Comparison of ENCODE assay signal across 2 cellular contexts in genomic region chr6:158340252-158340651, GRCh38.
TF ChIP-seq lines count a peak whose summit lies in the region.

No MANE protein-coding gene starts in this region.

TF ChIP-seq in HepG2, 621 proteins besides CTCF, POLR2A, EP300 and RAD21:
- TF ChIP-seq FOXM1 (CRISPR knock-in tag; IDR thresholded peaks at IDR 0.05): no peak
- no peak for TF ChIP-seq ZBTB42 (CRISPR knock-in tag; IDR thresholded peaks at IDR 0.05)
- TF ChIP-seq ZNF512 (CRISPR knock-in tag; IDR thresholded peaks at IDR 0.05): no peak
- TF ChIP-seq, protein P1, sequence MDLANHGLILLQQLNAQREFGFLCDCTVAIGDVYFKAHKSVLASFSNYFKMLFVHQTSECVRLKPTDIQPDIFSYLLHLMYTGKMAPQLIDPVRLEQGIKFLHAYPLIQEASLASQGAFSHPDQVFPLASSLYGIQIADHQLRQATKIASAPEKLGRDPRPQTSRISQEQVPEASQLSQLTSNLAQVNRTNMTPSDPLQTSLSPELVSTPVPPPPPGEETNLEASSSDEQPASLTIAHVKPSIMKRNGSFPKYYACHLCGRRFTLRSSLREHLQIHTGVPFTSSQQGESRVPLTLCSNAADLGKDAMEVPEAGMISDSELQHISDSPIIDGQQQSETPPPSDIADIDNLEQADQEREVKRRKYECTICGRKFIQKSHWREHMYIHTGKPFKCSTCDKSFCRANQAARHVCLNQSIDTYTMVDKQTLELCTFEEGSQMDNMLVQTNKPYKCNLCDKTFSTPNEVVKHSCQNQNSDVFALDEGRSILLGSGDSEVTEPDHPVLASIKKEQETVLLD (CRISPR knock-in tag; IDR thresholded peaks at IDR 0.05; ENCODE audit: low read depth): no peak
- TF ChIP-seq PHF8 (CRISPR knock-in tag; IDR thresholded peaks at IDR 0.05): no peak
- no peak for TF ChIP-seq ARHGAP35 (CRISPR knock-in tag; IDR thresholded peaks at IDR 0.05; ENCODE audit: borderline replicate concordance)
- TF ChIP-seq RFX3 (CRISPR knock-in tag; IDR thresholded peaks at IDR 0.05): no peak
- no peak for TF ChIP-seq SP4 (CRISPR knock-in tag; IDR thresholded peaks at IDR 0.05)
- no peak for TF ChIP-seq SMAD3 (CRISPR knock-in tag; IDR thresholded peaks at IDR 0.05)
- TF ChIP-seq ZC3H4 (CRISPR knock-in tag; IDR thresholded peaks at IDR 0.05; ENCODE audit: borderline replicate concordance): no peak
- TF ChIP-seq SRY (CRISPR knock-in tag; IDR thresholded peaks at IDR 0.05): no peak
- no peak for TF ChIP-seq ZNF878 (CRISPR knock-in tag; IDR thresholded peaks at IDR 0.05)
- TF ChIP-seq ZBTB7A (CRISPR knock-in tag; IDR thresholded peaks at IDR 0.05): no peak
TF ChIP-seq in HepG2: peak in this region for 0.

TF ChIP-seq in H1, 55 proteins besides CTCF, POLR2A, EP300 and RAD21:
- TF ChIP-seq ASH2L (IDR thresholded peaks at IDR 0.05; ENCODE audit: low read length): no peak
- TF ChIP-seq SAP30 (IDR thresholded peaks at IDR 0.05; ENCODE audit: insufficient read depth, insufficient replicate concordance, low read length): no peak
- no peak for TF ChIP-seq TEAD4 (IDR thresholded peaks at IDR 0.05; ENCODE audit: low read depth, low read length)
- TF ChIP-seq CREB1 (IDR thresholded peaks at IDR 0.05): no peak
- TF ChIP-seq, protein P2, sequence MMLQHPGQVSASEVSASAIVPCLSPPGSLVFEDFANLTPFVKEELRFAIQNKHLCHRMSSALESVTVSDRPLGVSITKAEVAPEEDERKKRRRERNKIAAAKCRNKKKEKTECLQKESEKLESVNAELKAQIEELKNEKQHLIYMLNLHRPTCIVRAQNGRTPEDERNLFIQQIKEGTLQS (IDR thresholded peaks at IDR 0.05; ENCODE audit: insufficient read depth, low read depth, low read length): no peak
- no peak for TF ChIP-seq POLR2AphosphoS5 (IDR thresholded peaks at IDR 0.05; ENCODE audit: low read depth, low read length)
- no peak for TF ChIP-seq BACH1 (IDR thresholded peaks at IDR 0.05; ENCODE audit: low read length)
- no peak for TF ChIP-seq RXRA (IDR thresholded peaks at IDR 0.05; ENCODE audit: insufficient read depth, low read depth, low read length)
- TF ChIP-seq CBX5 (IDR thresholded peaks at IDR 0.05; ENCODE audit: low read depth, low read length): no peak
- TF ChIP-seq, protein P3, sequence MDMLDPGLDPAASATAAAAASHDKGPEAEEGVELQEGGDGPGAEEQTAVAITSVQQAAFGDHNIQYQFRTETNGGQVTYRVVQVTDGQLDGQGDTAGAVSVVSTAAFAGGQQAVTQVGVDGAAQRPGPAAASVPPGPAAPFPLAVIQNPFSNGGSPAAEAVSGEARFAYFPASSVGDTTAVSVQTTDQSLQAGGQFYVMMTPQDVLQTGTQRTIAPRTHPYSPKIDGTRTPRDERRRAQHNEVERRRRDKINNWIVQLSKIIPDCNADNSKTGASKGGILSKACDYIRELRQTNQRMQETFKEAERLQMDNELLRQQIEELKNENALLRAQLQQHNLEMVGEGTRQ (IDR thresholded peaks at IDR 0.05; ENCODE audit: low read length): no peak
- no peak for TF ChIP-seq CEBPB (IDR thresholded peaks at IDR 0.05; ENCODE audit: low read depth, low read length)
- no peak for TF ChIP-seq TCF12 (IDR thresholded peaks at IDR 0.05; ENCODE audit: low read depth, low read length)
- no peak for TF ChIP-seq BCL11A (IDR thresholded peaks at IDR 0.05; ENCODE audit: low read depth in 2 of 2, low read length in 2 of 2)
- TF ChIP-seq CTBP2 (IDR thresholded peaks at IDR 0.05; ENCODE audit: borderline replicate concordance, insufficient read depth, insufficient read length, low read length): no peak
TF ChIP-seq in H1: peak in this region for 0.
